In the genomic region with DNA sequence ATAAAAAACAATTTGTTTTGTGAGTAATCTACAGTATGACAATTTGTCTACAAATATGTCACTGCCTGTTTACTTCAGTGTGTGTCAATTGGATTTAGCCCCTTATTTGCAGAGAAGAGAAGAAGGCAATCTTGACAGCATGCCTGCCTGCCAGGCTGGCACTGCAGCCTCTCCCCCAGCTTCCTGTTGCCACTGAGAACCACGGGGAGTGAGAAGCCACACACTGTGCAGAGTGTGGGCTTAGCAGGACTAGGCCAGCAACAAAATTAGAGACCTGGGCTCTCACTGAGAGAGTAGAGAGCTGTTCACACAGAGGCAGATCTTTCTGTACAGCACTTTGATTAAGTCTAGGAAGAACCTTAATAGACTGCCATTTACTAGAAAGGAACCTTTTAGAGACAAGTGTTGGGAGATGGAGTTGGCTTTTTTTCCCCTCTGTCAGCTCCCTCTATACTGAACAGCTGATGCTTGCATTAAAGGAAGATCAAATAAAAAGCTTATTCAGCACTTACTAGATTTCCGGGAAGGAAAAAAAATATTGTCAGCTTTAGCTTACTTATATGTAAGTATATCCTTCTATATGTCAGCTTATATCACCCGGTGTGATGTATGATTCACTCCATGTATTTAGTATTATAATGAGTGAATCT, we compare ENCODE assay signal across 14 cellular contexts.
DNase-seq lines count a peak whose midpoint lies in the region; ATAC-seq and TF ChIP-seq lines count a peak whose summit lies in the region.
"Had no signal": no experiment of that assay in that cellular context is flagged by ENCODE, and none has a peak within 500 bp of the region (broad histone marks: within the 10 kb centered on the region; RNA-seq: fewer than 3 reads in every experiment).

No MANE protein-coding gene starts in this region.

- TF ChIP-seq CTCF in brain (conservative IDR thresholded peaks at IDR 0.05) (no peak), parathyroid adenoma (IDR thresholded peaks at IDR 0.05) (no peak), transverse colon (IDR thresholded peaks at IDR 0.05) (no peak)

- no peak for ATAC-seq in GM21515 (IDR thresholded peaks at IDR 0.05; ENCODE audit: unreplicated experiment)
- no peak for ATAC-seq in natural killer cell treated with Interleukin-12 subunit alpha and Interleukin-12 subunit beta and Interleukin-15 and Interleukin-18, amount 100 ng/mL, for 72 hours
- ATAC-seq: body of pancreas; CD8-positive, alpha-beta T cell; sciatic nerve had no signal

- DNase-seq in Kasumi-1 (lab: John Stamatoyannopoulos, UW) (peak; percentile 49 to 56), NCI-H345 treated with DMSO at 0.1 percent for 48 hours (lab: John Stamatoyannopoulos, UW; ENCODE audit: unreplicated experiment) (peak; percentile 14), transverse colon (no peak)
- no peak for DNase-seq in natural killer cell treated with Interleukin-12 subunit alpha and Interleukin-12 subunit beta and Interleukin-15 and Interleukin-18, amount 100 ng/mL, for 72 hours (ENCODE audit: low spot score)
- DNase-seq: activated CD4-positive, alpha-beta T cell treated with anti-CD3 and anti-CD28 coated beads, Interleukin-2, amount 10 ng/mL, durations not matched to agents 7 days and 5 days; activated effector memory CD4-positive, alpha-beta T cell treated with Interleukin-2 at 50 U/mL for 16 hours; CD8-positive, alpha-beta T cell; NK-92 treated with Interleukin-12 subunit alpha and Interleukin-12 subunit beta, amount 100 ng/mL, for 24 hours; SW 1271 had no signal

- H3K27ac Mint-ChIP-seq in brain, result peak overlapping the region in 4 of 5 experiments; percentile 10 to 90 (median 48)
- H3K27ac Mint-ChIP-seq in natural killer cell treated with Interleukin-12 subunit alpha and Interleukin-12 subunit beta and Interleukin-15 and Interleukin-18, amount 100 ng/mL, for 72 hours, result no peak overlapping the region
- H3K27ac Mint-ChIP-seq: activated CD4-positive, alpha-beta T cell treated with anti-CD3 and anti-CD28 coated beads, Interleukin-2, amount 10 ng/mL, durations not matched to agents 7 days and 5 days; CD8-positive, alpha-beta T cell had no signal

- intact Hi-C loops in transverse colon (cut with DNase I; ENCODE audit: low total_unique reads), result no loop called here

- no peaks in the 10 kb centered on the region for H3K36me3 ChIP-seq in parathyroid adenoma (ENCODE audit: control insufficient read depth, insufficient read depth, low read length)
- no peaks in the 10 kb centered on the region for H3K36me3 ChIP-seq in transverse colon

- no peak for TF ChIP-seq POLR2A in transverse colon (IDR thresholded peaks at IDR 0.05)

- in situ Hi-C loops in transverse colon (cut with MboI; ENCODE audit: low pct_ligation_motif_present in 1 of 4, low pct_unique_long_range_greater_than_20kb in 1 of 4, low sequenced_read_pairs in 3 of 4), result no loop called here

- peak overlapping the region; percentile 44 for H2AFZ ChIP-seq in parathyroid adenoma

- H3K79me2 ChIP-seq in parathyroid adenoma, result no peaks in the 10 kb centered on the region

- H3K9me3 ChIP-seq in parathyroid adenoma (ENCODE audit: control insufficient read depth, low read length) (no peaks in the 10 kb centered on the region), transverse colon (no peaks in the 10 kb centered on the region)
- H3K9me3 ChIP-seq: body of pancreas had no signal

- H3K4me2 ChIP-seq in parathyroid adenoma (ENCODE audit: low read length), result no peak overlapping the region

- H3K4me3 ChIP-seq in parathyroid adenoma (ENCODE audit: low read depth, low read length) (no peak overlapping the region), transverse colon (no peak overlapping the region)
- H3K4me3 ChIP-seq: body of pancreas had no signal

- H3K36me3 Mint-ChIP-seq in brain, result no peaks in the 10 kb centered on the region
- peaks cover 7% of the 10 kb centered on the region for H3K36me3 Mint-ChIP-seq in natural killer cell treated with Interleukin-12 subunit alpha and Interleukin-12 subunit beta and Interleukin-15 and Interleukin-18, amount 100 ng/mL, for 72 hours
- H3K36me3 Mint-ChIP-seq: CD8-positive, alpha-beta T cell had no signal

- peaks cover 20% of the 10 kb centered on the region for H3K4me1 Mint-ChIP-seq in brain
- no peaks in the 10 kb centered on the region for H3K4me1 Mint-ChIP-seq in natural killer cell treated with Interleukin-12 subunit alpha and Interleukin-12 subunit beta and Interleukin-15 and Interleukin-18, amount 100 ng/mL, for 72 hours (ENCODE audit: low read depth in 2 of 2)
- H3K4me1 Mint-ChIP-seq: activated CD4-positive, alpha-beta T cell treated with anti-CD3 and anti-CD28 coated beads, Interleukin-2, amount 10 ng/mL, durations not matched to agents 7 days and 5 days had no signal

- peak overlapping the region in 3 of 5 experiments; percentile 13 to 48 (median 41) for H3K4me3 Mint-ChIP-seq in brain
- H3K4me3 Mint-ChIP-seq in natural killer cell treated with Interleukin-12 subunit alpha and Interleukin-12 subunit beta and Interleukin-15 and Interleukin-18, amount 100 ng/mL, for 72 hours, result no peak overlapping the region
- H3K4me3 Mint-ChIP-seq: activated CD4-positive, alpha-beta T cell treated with anti-CD3 and anti-CD28 coated beads, Interleukin-2, amount 10 ng/mL, durations not matched to agents 7 days and 5 days; CD8-positive, alpha-beta T cell had no signal

- H3K4me1 ChIP-seq in parathyroid adenoma, result no peaks in the 10 kb centered on the region
- H3K4me1 ChIP-seq in transverse colon, result no peaks in the 10 kb centered on the region
- H3K4me1 ChIP-seq: body of pancreas had no signal

- peaks cover 2 to 26% (median 9%) of the 10 kb centered on the region in 5 experiments for H3K9me3 Mint-ChIP-seq in brain
- peaks cover 14% of the 10 kb centered on the region for H3K9me3 Mint-ChIP-seq in natural killer cell treated with Interleukin-12 subunit alpha and Interleukin-12 subunit beta and Interleukin-15 and Interleukin-18, amount 100 ng/mL, for 72 hours

- H3K27ac ChIP-seq in parathyroid adenoma, result no peak overlapping the region
- no peak overlapping the region for H3K27ac ChIP-seq in transverse colon
- H3K27ac ChIP-seq: body of pancreas had no signal

- H3K27me3 Mint-ChIP-seq in brain, result peaks cover 9% of the 10 kb centered on the region
- no peaks in the 10 kb centered on the region for H3K27me3 Mint-ChIP-seq in natural killer cell treated with Interleukin-12 subunit alpha and Interleukin-12 subunit beta and Interleukin-15 and Interleukin-18, amount 100 ng/mL, for 72 hours
- H3K27me3 Mint-ChIP-seq: activated CD4-positive, alpha-beta T cell treated with anti-CD3 and anti-CD28 coated beads, Interleukin-2, amount 10 ng/mL, durations not matched to agents 7 days and 5 days had no signal

- no peak for TF ChIP-seq EP300 in transverse colon (IDR thresholded peaks at IDR 0.05; ENCODE audit: low read depth)

- WGBS in transverse colon (ENCODE audit: low coverage in 1 of 2), 2 donors, result 55 to 100% methylated on average over 1 to 3 of the region's 3 CpGs

- H3K27me3 ChIP-seq in parathyroid adenoma (ENCODE audit: control insufficient read depth, insufficient read depth, low read length) (no peaks in the 10 kb centered on the region), transverse colon (no peaks in the 10 kb centered on the region)
- H3K27me3 ChIP-seq: body of pancreas had no signal

- H3K9ac ChIP-seq in parathyroid adenoma, result no peak overlapping the region

Comparison
In these comparisons a context has a peak if more than half of its experiments do, and no peak if none do; other contexts are left out.
1. DNase-seq: peak in Kasumi-1 (2 of 2) and NCI-H345 treated with DMSO at 0.1 percent for 48 hours (single experiment); none in natural killer cell treated with Interleukin-12 subunit alpha and Interleukin-12 subunit beta and Interleukin-15 and Interleukin-18, amount 100 ng/mL, for 72 hours (single experiment) and transverse colon (single experiment).
2. H3K27ac Mint-ChIP-seq: peak in brain (4 of 5); none in natural killer cell treated with Interleukin-12 subunit alpha and Interleukin-12 subunit beta and Interleukin-15 and Interleukin-18, amount 100 ng/mL, for 72 hours (0 of 2).